In genomic region chr20:37316116-37316774, GRCh38 we compare ENCODE assay signal across 9 cellular contexts. TPM values are rescaled to one million over a fixed set of nuclear protein-coding genes. Genes with fewer than 3 reads are reported as not detected.
DNase-seq lines count a peak whose midpoint lies in the region; ATAC-seq and TF ChIP-seq lines count a peak whose summit lies in the region.
"Had no signal": no experiment of that assay in that cellular context is flagged by ENCODE, and none has a peak within 500 bp of the region (broad histone marks: within the 10 kb centered on the region; RNA-seq: fewer than 3 reads in every experiment).

No MANE protein-coding gene starts in this region.

- peaks cover 51% of the 10 kb centered on the region for H3K36me3 ChIP-seq in neutrophil
- H3K36me3 ChIP-seq in MM.1S (replicated peaks; ENCODE audit: insufficient read depth, low read length) = no peaks in the 10 kb centered on the region
- peaks cover 6 to 61% of the 10 kb centered on the region in 2 donors for H3K36me3 ChIP-seq in neuronal stem cell (replicated peaks in 1 of 2; ENCODE audit: control insufficient read depth in 2 of 2, insufficient read depth in 2 of 2, low read length in 2 of 2)

- no CpG with 5 or more reads among the region's 15 CpGs for WGBS in neuronal stem cell (ENCODE audit: extremely low coverage in 2 of 2, insufficient read length in 2 of 2, insufficient replicate concordance in 1 of 2), 2 donors

- H4K91ac ChIP-seq in neuronal stem cell (ENCODE audit: low read depth, low read length, poor library complexity) = no peak overlapping the region

- H3K18ac ChIP-seq in neuronal stem cell (ENCODE audit: low read length) = no peak overlapping the region

- TF ChIP-seq CTCF in CD14-positive monocyte (IDR thresholded peaks at IDR 0.05) = no peak
- TF ChIP-seq CTCF in neutrophil (IDR thresholded peaks at IDR 0.05) = no peak
- TF ChIP-seq CTCF in MM.1S (IDR thresholded peaks at IDR 0.05; ENCODE audit: low read length) = no peak

- peaks cover 56% of the 10 kb centered on the region for H3K4me1 Mint-ChIP-seq in CD14-positive monocyte
- peaks cover 26% of the 10 kb centered on the region for H3K4me1 Mint-ChIP-seq in activated naive CD8-positive, alpha-beta T cell treated with anti-CD3 and anti-CD28 coated beads, Interleukin-2, amount 10 ng/mL, durations not matched to agents 7 days and 5 days

- H4K8ac ChIP-seq in neuronal stem cell (ENCODE audit: low read depth, low read length) = no peak overlapping the region

- H3K27me3 Mint-ChIP-seq in CD14-positive monocyte (ENCODE audit: low read depth in 3 of 3) = peaks cover 0 to 2% (median 0%) of the 10 kb centered on the region in 3 donors
- H3K27me3 Mint-ChIP-seq in activated naive CD8-positive, alpha-beta T cell treated with anti-CD3 and anti-CD28 coated beads, Interleukin-2, amount 10 ng/mL, durations not matched to agents 7 days and 5 days = no peaks in the 10 kb centered on the region

- no peak overlapping the region for H2BK120ac ChIP-seq in neuronal stem cell (ENCODE audit: low read depth, low read length)

- H3K27ac ChIP-seq in neutrophil (peak overlapping the region; percentile 75), MM.1S (ENCODE audit: low read length) (no peak overlapping the region), neuronal stem cell (replicated peaks; ENCODE audit: low read length) (no peak overlapping the region)

- H3K36me3 Mint-ChIP-seq in CD14-positive monocyte = peaks cover 63 to 64% of the 10 kb centered on the region in 2 donors
- H3K36me3 Mint-ChIP-seq in activated naive CD8-positive, alpha-beta T cell treated with anti-CD3 and anti-CD28 coated beads, Interleukin-2, amount 10 ng/mL, durations not matched to agents 7 days and 5 days = peaks cover 19% of the 10 kb centered on the region

- no peaks in the 10 kb centered on the region for H3F3A ChIP-seq in MM.1S (ENCODE audit: insufficient read depth, low read length)

- H3K4ac ChIP-seq in neuronal stem cell (ENCODE audit: low read length) = no peak overlapping the region

- H2BK12ac ChIP-seq in neuronal stem cell (ENCODE audit: low read length) = no peak overlapping the region

- H3K14ac ChIP-seq in neuronal stem cell (ENCODE audit: low read length) = no peak overlapping the region

- H3K9ac ChIP-seq in MM.1S (ENCODE audit: low read length) (no peak overlapping the region), neuronal stem cell (ENCODE audit: low read depth, low read length, poor library complexity) (no peak overlapping the region)

- peaks cover 9% of the 10 kb centered on the region for H3K79me2 ChIP-seq in MM.1S (ENCODE audit: low read length)

- H3K4me1 ChIP-seq in neutrophil (ENCODE audit: control insufficient read depth in 1 of 2, insufficient read depth in 1 of 2, low read depth in 1 of 2, low read length in 1 of 2) (peaks cover 17 to 23% of the 10 kb centered on the region in 2 experiments), MM.1S (ENCODE audit: low read length) (no peaks in the 10 kb centered on the region), neuronal stem cell (ENCODE audit: control insufficient read depth in 2 of 2, insufficient read depth in 1 of 2, low read depth in 1 of 2, low read length in 2 of 2) (peaks cover 6 to 28% of the 10 kb centered on the region in 2 donors)

- POLR2A ChIA-PET in activated naive CD8-positive, alpha-beta T cell treated with anti-CD3 and anti-CD28 coated beads, Interleukin-2, amount 10 ng/mL, durations not matched to agents 7 days and 5 days (lab: Charles Lee) = interaction anchor here (0.7 to 1.8 kb wide), 3 partner anchors 27 to 138 kb away, joined by 3 to 5 read pairs (median 4); partner anchors contain the start of gene MANBAL

- intact Hi-C loops in CD14-positive monocyte (cut with micrococcal nuclease) = loop anchor here in 1 of 2 donors (10.0 kb wide), 1 partner anchor 69 kb away; no protein-coding TSS in a partner anchor

- H3K4me3 Mint-ChIP-seq in CD14-positive monocyte = peak overlapping the region; percentile 24 to 26
- peak overlapping the region; percentile 48 for H3K4me3 Mint-ChIP-seq in activated naive CD8-positive, alpha-beta T cell treated with anti-CD3 and anti-CD28 coated beads, Interleukin-2, amount 10 ng/mL, durations not matched to agents 7 days and 5 days

- H3K4me3 ChIP-seq in neutrophil (ENCODE audit: low read depth in 1 of 2, low read length in 1 of 2) (no peak overlapping the region), MM.1S (ENCODE audit: low read length) (no peak overlapping the region), neuronal stem cell (ENCODE audit: low read length in 2 of 2) (no peak overlapping the region)

- no peaks in the 10 kb centered on the region for H3K9me3 Mint-ChIP-seq in CD14-positive monocyte
- no peaks in the 10 kb centered on the region for H3K9me3 Mint-ChIP-seq in activated naive CD8-positive, alpha-beta T cell treated with anti-CD3 and anti-CD28 coated beads, Interleukin-2, amount 10 ng/mL, durations not matched to agents 7 days and 5 days

- no peaks in the 10 kb centered on the region for H4K20me1 ChIP-seq in MM.1S (ENCODE audit: insufficient read depth, low read length)

- no peak overlapping the region for H3K23ac ChIP-seq in neuronal stem cell (ENCODE audit: low read depth, low read length, poor library complexity)

- H3K9me3 ChIP-seq in neutrophil (no peaks in the 10 kb centered on the region), MM.1S (replicated peaks; ENCODE audit: insufficient read depth, low read length) (no peaks in the 10 kb centered on the region), neuronal stem cell (replicated peaks in 1 of 2; ENCODE audit: control insufficient read depth in 2 of 2, insufficient read depth in 1 of 2, low read depth in 1 of 2, low read length in 2 of 2) (no peaks in the 10 kb centered on the region)

- peak overlapping the region; percentile 78 to 97 (median 92) for H3K27ac Mint-ChIP-seq in CD14-positive monocyte
- H3K27ac Mint-ChIP-seq in activated naive CD8-positive, alpha-beta T cell treated with anti-CD3 and anti-CD28 coated beads, Interleukin-2, amount 10 ng/mL, durations not matched to agents 7 days and 5 days = peak overlapping the region; percentile 92

- H3K9me2 ChIP-seq in MM.1S (replicated peaks; ENCODE audit: insufficient read depth, low read length) = no peaks in the 10 kb centered on the region

- H2AFZ ChIP-seq in MM.1S (ENCODE audit: low read length) (no peak overlapping the region), neuronal stem cell (ENCODE audit: low read length) (no peak overlapping the region)

- no peak overlapping the region for H2BK5ac ChIP-seq in neuronal stem cell (ENCODE audit: low read length)

- H3K79me1 ChIP-seq in neuronal stem cell (ENCODE audit: low read depth, low read length) = peaks cover 4% of the 10 kb centered on the region

- H2BK15ac ChIP-seq in neuronal stem cell (ENCODE audit: low read length) = no peak overlapping the region

- H3K4me2 ChIP-seq in MM.1S (ENCODE audit: low read depth, low read length) (no peak overlapping the region), neuronal stem cell (ENCODE audit: insufficient read depth, low read length, poor library complexity, severe bottlenecking) (no peak overlapping the region)

- H2AK5ac ChIP-seq in neuronal stem cell (ENCODE audit: low read depth, low read length) = no peak overlapping the region

- H3K27me3 ChIP-seq in neutrophil = no peaks in the 10 kb centered on the region
- no peaks in the 10 kb centered on the region for H3K27me3 ChIP-seq in MM.1S (replicated peaks; ENCODE audit: insufficient read depth, low read length)
- no peaks in the 10 kb centered on the region for H3K27me3 ChIP-seq in neuronal stem cell (ENCODE audit: control insufficient read depth in 3 of 3, insufficient read depth in 3 of 3, low read depth in 1 of 3, low read length in 3 of 3)

- ATAC-seq in GM19395 (IDR thresholded peaks at IDR 0.05; ENCODE audit: unreplicated experiment) (peak; percentile 82), HG03571 (IDR thresholded peaks at IDR 0.05; ENCODE audit: unreplicated experiment) (peak; percentile 68)
- peak; percentile 99 for ATAC-seq in activated naive CD8-positive, alpha-beta T cell treated with anti-CD3 and anti-CD28 coated beads, Interleukin-2, amount 10 ng/mL, durations not matched to agents 7 days and 5 days (ENCODE audit: low read depth)

- DNase-seq in CD14-positive monocyte (ENCODE audit: low spot score) = peak; percentile 87
- peak; percentile 64 for DNase-seq in activated naive CD8-positive, alpha-beta T cell treated with anti-CD3 and anti-CD28 coated beads, Interleukin-2, amount 10 ng/mL, durations not matched to agents 7 days and 5 days
- DNase-seq in MM.1S = no peak
- no peak for DNase-seq in pons (ENCODE audit: low spot score)
- no peak for DNase-seq in neuronal stem cell (ENCODE audit: low spot score)

RNA-seq across cellular contexts. Expression of gene MANBAL, which starts 26.8 kb away (rescaled TPM):
- polyA plus RNA-seq in CD14-positive monocyte = 10 to 100 TPM; 17.1 to 17.3 TPM
- total RNA-seq in activated naive CD8-positive, alpha-beta T cell treated with anti-CD3 and anti-CD28 coated beads, Interleukin-2, amount 10 ng/mL, durations not matched to agents 7 days and 5 days = 10 to 100 TPM; 12.0 to 13.4 TPM
- polyA plus RNA-seq in neuronal stem cell (2013, experiment 1 of 2) = 66.5 TPM
- polyA plus RNA-seq in neuronal stem cell (2013, experiment 2 of 2) = 66.4 TPM

RNA-seq across cellular contexts. Expression of gene SRC, which starts 29.7 kb away (rescaled TPM):
- polyA plus RNA-seq in CD14-positive monocyte = 1 to 10 TPM; 4.9 to 6.8 TPM
- 1 to 10 TPM; 4.5 to 5.6 TPM for total RNA-seq in activated naive CD8-positive, alpha-beta T cell treated with anti-CD3 and anti-CD28 coated beads, Interleukin-2, amount 10 ng/mL, durations not matched to agents 7 days and 5 days
- 32.2 TPM for polyA plus RNA-seq in neuronal stem cell (2013, experiment 1 of 2)
- 33.5 TPM for polyA plus RNA-seq in neuronal stem cell (2013, experiment 2 of 2)

RNA-seq across cellular contexts. Expression of gene GHRH, which starts 54.6 kb away (rescaled TPM):
- not detected for polyA plus RNA-seq in CD14-positive monocyte
- not detected for total RNA-seq in activated naive CD8-positive, alpha-beta T cell treated with anti-CD3 and anti-CD28 coated beads, Interleukin-2, amount 10 ng/mL, durations not matched to agents 7 days and 5 days
- polyA plus RNA-seq in neuronal stem cell (2013, experiment 1 of 2) = 0.96 TPM
- 1.8 TPM for polyA plus RNA-seq in neuronal stem cell (2013, experiment 2 of 2)
- total RNA-seq: skeletal muscle tissue had no signal

Comparison
In these comparisons a context has a peak if more than half of its experiments do, and no peak if none do; other contexts are left out.
1. DNase-seq: peak in CD14-positive monocyte (single experiment) and activated naive CD8-positive, alpha-beta T cell treated with anti-CD3 and anti-CD28 coated beads, Interleukin-2, amount 10 ng/mL, durations not matched to agents 7 days and 5 days (single experiment); none in MM.1S (single experiment), pons (single experiment) and neuronal stem cell (single experiment).
2. Peak in every context shown above with its lines, with median percentiles within 50 percentile points of each other: ATAC-seq.